ENCODE assay signal across 21 cellular contexts in genomic region chr21:15904389-15904788, GRCh38.
"Had no signal": no experiment of that assay in that cellular context is flagged by ENCODE, and none has a peak within 500 bp of the region (broad histone marks: within the 10 kb centered on the region; RNA-seq: fewer than 3 reads in every experiment).

No MANE protein-coding gene starts in this region.

- DNase-seq: islet precursor cell; left ventricle myocardium inferior; mesendoderm; naive B cell; natural killer cell; nephron progenitor cell; occipital lobe; psoas muscle; right lobe of liver; stimulated activated CD4-positive, alpha-beta T cell treated with anti-CD3 and anti-CD28 coated beads, Interleukin-4, amount 100 ng/mL, for 24 hours; stimulated activated naive CD4-positive, alpha-beta T cell; upper lobe of left lung had no signal

- H3K4me2 ChIP-seq: hepatocyte, neural progenitor cell had no signal

- H3K9me3 ChIP-seq: neutrophil, right atrium auricular region, vagina had no signal

- H3K27ac ChIP-seq: hepatocyte, left ventricle myocardium inferior, neural progenitor cell, neutrophil, parathyroid adenoma, psoas muscle, right atrium auricular region, right lobe of liver, suprapubic skin, tibial nerve, upper lobe of left lung, vagina had no signal

- H3K4me3 ChIP-seq: hepatocyte, left ventricle myocardium inferior, lung, neural progenitor cell, psoas muscle, right atrium auricular region, right lobe of liver, suprapubic skin, tibial nerve, upper lobe of left lung, vagina had no signal

- H3K27me3 ChIP-seq: hepatocyte, neural progenitor cell, neutrophil, right atrium auricular region, right lobe of liver, suprapubic skin, tibial nerve, upper lobe of left lung, vagina had no signal

- H3K4me1 ChIP-seq: left ventricle myocardium inferior, neural progenitor cell, parathyroid adenoma, psoas muscle, right atrium auricular region, right lobe of liver, suprapubic skin, tibial nerve, upper lobe of left lung, vagina had no signal

- H3K36me3 ChIP-seq: left ventricle myocardium inferior, neural progenitor cell, neutrophil, right atrium auricular region, right lobe of liver, suprapubic skin, tibial nerve, upper lobe of left lung, vagina had no signal

- H3K79me2 ChIP-seq: hepatocyte, parathyroid adenoma had no signal

- H3K9ac ChIP-seq: neural progenitor cell, parathyroid adenoma had no signal

- ATAC-seq: natural killer cell, right lobe of liver had no signal

- H2AFZ ChIP-seq: hepatocyte, neural progenitor cell, parathyroid adenoma had no signal
